In the genomic region with DNA sequence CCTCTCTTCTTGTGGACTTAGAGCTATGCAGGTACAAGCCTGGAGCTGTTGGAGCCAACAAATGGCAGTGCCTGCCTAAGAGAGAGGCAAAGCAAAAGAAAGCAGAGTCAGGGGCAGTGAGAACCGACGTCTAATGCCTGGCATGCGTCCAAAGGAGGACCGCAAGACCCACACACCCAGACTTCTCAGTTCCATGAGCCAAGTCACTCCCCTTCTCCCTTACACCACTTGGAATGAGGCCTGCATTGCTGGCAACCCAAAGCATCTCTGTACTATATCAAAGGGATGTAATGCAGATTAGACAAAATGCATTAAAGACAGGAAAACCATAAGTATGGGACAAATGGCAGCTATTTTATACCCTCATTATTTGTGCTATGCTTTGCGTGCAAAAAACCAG, we compare ENCODE assay signal across 10 cellular contexts. TPM values are rescaled to one million over a fixed set of nuclear protein-coding genes. Genes with fewer than 3 reads are reported as not detected.
DNase-seq lines count a peak whose midpoint lies in the region; ATAC-seq, FAIRE-seq and TF ChIP-seq lines count a peak whose summit lies in the region.
"Had no signal": no experiment of that assay in that cellular context is flagged by ENCODE, and none has a peak within 500 bp of the region (broad histone marks: within the 10 kb centered on the region; RNA-seq: fewer than 3 reads in every experiment).

No MANE protein-coding gene starts in this region.

- H2AFZ ChIP-seq in PC-3 (ENCODE audit: low read length) = no peak overlapping the region

- H3K9me3 ChIP-seq in left ventricle myocardium inferior (replicated peaks) (no peaks in the 10 kb centered on the region), PC-3 (ENCODE audit: low read length) (no peaks in the 10 kb centered on the region)

- BruUV-seq in PC-3 (replicated peaks; lab: Mats Ljungman, UMichigan) = no TSS peak

- H3K79me2 ChIP-seq in PC-3 (ENCODE audit: low read length) = peaks cover 2% of the 10 kb centered on the region; the same call in 1 of the 2 replicates

- TF ChIP-seq CTCF in WTC11 (IDR thresholded peaks at IDR 0.05) (no peak), left ventricle myocardium inferior (IDR thresholded peaks at IDR 0.05; ENCODE audit: borderline replicate concordance) (no peak), PC-3 (conservative IDR thresholded peaks at IDR 0.05; ENCODE audit: low read depth, low read length) (no peak)

- CTCF ChIA-PET in WTC11 (lab: Charles Lee) = interaction anchor here (1.5 to 2.1 kb wide), 6 partner anchors 9 to 78 kb away, joined by 4 to 13 read pairs (median 8); no protein-coding TSS in a partner anchor
- CTCF ChIA-PET in PC-3 (lab: Charles Lee) = no interaction called here

- DNase-seq in NCI-H82 (lab: John Stamatoyannopoulos, UW) = peak; percentile 24
- DNase-seq in NCI-H82 treated with DMSO at 0.1 percent for 48 hours (lab: John Stamatoyannopoulos, UW; ENCODE audit: unreplicated experiment) = no peak
- no peak for DNase-seq in WTC11 (ENCODE audit: low spot score)
- no peak for DNase-seq in left ventricle myocardium inferior
- peak; percentile 85 for DNase-seq in urothelium cell line (ENCODE audit: low spot score)
- no peak for DNase-seq in HK-2 (ENCODE audit: unreplicated experiment)
- DNase-seq in PC-3 = no peak

- ATAC-seq in WTC11 = no peak
- no peak for ATAC-seq in GM18867 (IDR thresholded peaks at IDR 0.05; ENCODE audit: unreplicated experiment)
- no peak for ATAC-seq in PC-3

- H3K27me3 ChIP-seq in left ventricle myocardium inferior (ENCODE audit: low read depth) = no peaks in the 10 kb centered on the region
- H3K27me3 ChIP-seq in PC-3 (ENCODE audit: low read length) = no peaks in the 10 kb centered on the region

- H3K27ac ChIP-seq in left ventricle myocardium inferior (replicated peaks) (peak overlapping the region; percentile 55), PC-3 (ENCODE audit: low read length) (no peak overlapping the region)

- H3F3A ChIP-seq in PC-3 (ENCODE audit: low read length, unreplicated experiment) = no peaks in the 10 kb centered on the region

- no peaks in the 10 kb centered on the region for H3K36me3 Mint-ChIP-seq in WTC11

- H3K9ac ChIP-seq in PC-3 (ENCODE audit: low read length) = no peak overlapping the region

- no peaks in the 10 kb centered on the region for H4K20me1 ChIP-seq in PC-3 (ENCODE audit: low read length)

- peaks cover 40% of the 10 kb centered on the region for H3K4me1 Mint-ChIP-seq in WTC11

- peak; percentile 17 for FAIRE-seq in urothelium cell line (lab: Jason Lieb, UNC)

- intact Hi-C loops in left ventricle myocardium inferior (cut with micrococcal nuclease) (no loop called here), PC-3 (cut with micrococcal nuclease) (no loop called here)

- no peaks in the 10 kb centered on the region for H3K27me3 Mint-ChIP-seq in WTC11 (ENCODE audit: low read depth)
- H3K27me3 Mint-ChIP-seq: memory B cell had no signal

- H3K36me3 ChIP-seq in left ventricle myocardium inferior (no peaks in the 10 kb centered on the region), PC-3 (ENCODE audit: low read depth, low read length) (no peaks in the 10 kb centered on the region; the same call in 1 of the 2 replicates)

- no peak overlapping the region for H3K4me2 ChIP-seq in PC-3 (ENCODE audit: low read length)

- POLR2A ChIA-PET in WTC11 (lab: Charles Lee) (no interaction called here), PC-3 (lab: Charles Lee; ENCODE audit: unreplicated experiment) (no interaction called here)

- no peaks in the 10 kb centered on the region for H3K9me2 ChIP-seq in PC-3 (replicated peaks; ENCODE audit: low read length)

- H3K9me3 Mint-ChIP-seq in WTC11 = no peaks in the 10 kb centered on the region
- H3K9me3 Mint-ChIP-seq: memory B cell had no signal

- H3K4me1 ChIP-seq in left ventricle myocardium inferior (peaks cover 77% of the 10 kb centered on the region), PC-3 (ENCODE audit: insufficient read depth, low read length) (peaks cover 19% of the 10 kb centered on the region)

- H3K4me3 ChIP-seq in left ventricle myocardium inferior (no peak overlapping the region), PC-3 (ENCODE audit: low read length) (no peak overlapping the region)

- no peak overlapping the region for H3K4me3 Mint-ChIP-seq in WTC11
- H3K4me3 Mint-ChIP-seq: memory B cell had no signal

- peak overlapping the region; percentile 55 for H3K27ac Mint-ChIP-seq in WTC11
- H3K27ac Mint-ChIP-seq: memory B cell had no signal

TF ChIP-seq in WTC11, 78 proteins besides CTCF, POLR2A, EP300 and RAD21:
- TF ChIP-seq ZBTB43 (CRISPR knock-in tag; IDR thresholded peaks at IDR 0.05) (no peak), PRRX2 (CRISPR knock-in tag; IDR thresholded peaks at IDR 0.05) (no peak), ETV6 (CRISPR knock-in tag; IDR thresholded peaks at IDR 0.05) (no peak), STAT6 (CRISPR knock-in tag; conservative IDR thresholded peaks at IDR 0.05; ENCODE audit: low read depth) (no peak), GTF2I (CRISPR knock-in tag; conservative IDR thresholded peaks at IDR 0.05) (no peak), HMGA2 (CRISPR knock-in tag; IDR thresholded peaks at IDR 0.05) (no peak), ESRRA (CRISPR knock-in tag; IDR thresholded peaks at IDR 0.05; ENCODE audit: borderline replicate concordance) (no peak)

RNA-seq across cellular contexts. Expression of gene RNU4ATAC, which starts 49.9 kb away (rescaled TPM):
- total RNA-seq in WTC11 (2021) (not detected in 3 replicates), left ventricle myocardium inferior (7.3 TPM), PC-3 (2014; rRNA removed) (not detected in 2 replicates)
- total RNA-seq: activated CD8-positive, alpha-beta memory T cell treated with anti-CD3 and anti-CD28 coated beads for 36 hours had no signal

Comparison
In these comparisons a context has a peak if more than half of its experiments do, and no peak if none do; other contexts are left out.
1. DNase-seq: peak in NCI-H82 (single experiment) and urothelium cell line (single experiment); none in NCI-H82 treated with DMSO at 0.1 percent for 48 hours (single experiment), WTC11 (single experiment), left ventricle myocardium inferior (single experiment), HK-2 (single experiment) and PC-3 (single experiment).